In the genomic region with DNA sequence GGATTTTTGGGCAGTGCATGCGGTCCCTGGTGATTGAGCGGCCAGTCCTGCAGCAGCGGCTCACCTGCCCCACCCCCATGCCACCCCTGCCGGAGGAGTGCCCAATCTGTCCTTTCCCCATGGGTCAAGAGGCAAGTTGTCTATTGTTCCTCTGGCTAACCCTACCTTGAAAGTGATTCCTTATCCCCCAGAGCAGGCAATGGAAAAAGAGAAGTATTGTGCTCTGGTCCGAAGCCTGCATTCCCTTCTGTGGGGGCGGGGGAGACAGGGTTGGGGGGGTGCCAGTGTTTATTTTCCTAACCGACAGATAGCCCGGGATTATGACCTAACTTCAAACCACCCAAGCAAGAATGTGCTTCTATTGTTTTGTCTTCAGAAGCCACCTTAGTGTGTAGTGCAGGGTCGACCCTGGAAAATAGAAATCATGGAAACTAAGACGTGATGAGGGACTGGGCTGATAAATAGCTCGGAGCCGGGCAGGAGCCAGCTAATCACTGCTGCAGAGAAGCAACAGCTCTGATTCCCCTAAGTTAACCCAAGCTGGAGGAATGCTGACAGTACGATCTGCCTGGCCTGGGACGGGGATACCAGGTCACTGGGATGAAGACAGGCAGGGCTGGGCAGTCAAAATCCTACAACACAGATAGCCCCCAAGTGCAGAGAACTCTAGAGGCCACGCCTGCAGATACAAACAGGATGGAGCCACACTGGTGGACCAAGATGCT, we compare ENCODE assay signal across 19 cellular contexts. TPM values are rescaled to one million over a fixed set of nuclear protein-coding genes. Genes with fewer than 3 reads are reported as not detected.
DNase-seq lines count a peak whose midpoint lies in the region; ATAC-seq, FAIRE-seq and TF ChIP-seq lines count a peak whose summit lies in the region.
"Had no signal": no experiment of that assay in that cellular context is flagged by ENCODE, and none has a peak within 500 bp of the region (broad histone marks: within the 10 kb centered on the region; RNA-seq: fewer than 3 reads in every experiment).

No MANE protein-coding gene starts in this region.

- peaks cover 37% of the 10 kb centered on the region for H3K27me3 Mint-ChIP-seq in activated CD8-positive, alpha-beta T cell treated with anti-CD3 and anti-CD28 coated beads, Interleukin-2, amount 10 ng/mL, durations not matched to agents 7 days and 5 days (ENCODE audit: low read depth)

- no peak for FAIRE-seq in pancreas (lab: Jason Lieb, UNC)
- FAIRE-seq: GM12878 had no signal

- H3K4me3 ChIP-seq in brain microvascular endothelial cell (ENCODE audit: low read depth, low read length) (no peak overlapping the region), left ventricle myocardium inferior (peak overlapping the region; percentile 44), pancreas (no peak overlapping the region)
- H3K4me3 ChIP-seq: GM12878, left lung, psoas muscle had no signal

- no peaks in the 10 kb centered on the region for H3K9me3 ChIP-seq in left ventricle myocardium inferior (replicated peaks)
- no peaks in the 10 kb centered on the region for H3K9me3 ChIP-seq in pancreas
- H3K9me3 ChIP-seq: left lung, psoas muscle had no signal

- peak; percentile 99 for DNase-seq in Caki2 (ENCODE audit: low read depth)
- peak; percentile 5 for DNase-seq in brain microvascular endothelial cell
- no peak for DNase-seq in left ventricle myocardium inferior
- DNase-seq in pancreas: peak in 2 of 6 donors; percentile 28 to 33
- no peak for DNase-seq in KBM-7
- no peak for DNase-seq in hypothalamus (lab: John Stamatoyannopoulos, UW)
- no peak for DNase-seq in activated CD8-positive, alpha-beta T cell treated with anti-CD3 and anti-CD28 coated beads, Interleukin-2, amount 10 ng/mL, durations not matched to agents 7 days and 5 days
- DNase-seq: activated B cell treated with CpG ODN at 0.5 μM for 24 hours; CD8-positive, alpha-beta T cell; left lung; naive B cell; NCI-H1436 treated with DMSO at 0.1 percent for 48 hours; NCI-H345; psoas muscle; stimulated activated naive CD8-positive, alpha-beta T cell treated with anti-CD3 and anti-CD28 coated beads, Interleukin-15, amount 100 ng/mL, for 72 hours had no signal

- H3K27ac ChIP-seq in brain microvascular endothelial cell (no peak overlapping the region), left ventricle myocardium inferior (replicated peaks) (no peak overlapping the region), pancreas (peak overlapping the region in 2 of 4 donors; percentile 33 to 44)
- H3K27ac ChIP-seq: left lung, psoas muscle had no signal

- 9 to 15% methylated on average over 15 of the region's 15 CpGs for WGBS in pancreas, 2 donors

- H3K9me3 Mint-ChIP-seq in activated CD8-positive, alpha-beta T cell treated with anti-CD3 and anti-CD28 coated beads, Interleukin-2, amount 10 ng/mL, durations not matched to agents 7 days and 5 days (ENCODE audit: insufficient read depth): no peaks in the 10 kb centered on the region
- H3K9me3 Mint-ChIP-seq: activated B cell treated with CpG ODN at 0.5 μM for 24 hours; CD8-positive, alpha-beta T cell; dendritic cell treated with granulocyte-macrophage colony-stimulating factor and Interleukin-4, amounts not matched to agents 40 ng/mL and 50 ng/mL, for 4 days; stimulated activated naive CD8-positive, alpha-beta T cell treated with anti-CD3 and anti-CD28 coated beads, Interleukin-15, amount 100 ng/mL, for 72 hours had no signal

- POLR2A ChIA-PET in activated CD8-positive, alpha-beta T cell treated with anti-CD3 and anti-CD28 coated beads, Interleukin-2, amount 10 ng/mL, durations not matched to agents 7 days and 5 days (lab: Charles Lee): no interaction called here

- CTCF ChIA-PET in activated CD8-positive, alpha-beta T cell treated with anti-CD3 and anti-CD28 coated beads, Interleukin-2, amount 10 ng/mL, durations not matched to agents 7 days and 5 days (lab: Charles Lee): no interaction called here

- TF ChIP-seq CTCF in brain microvascular endothelial cell (IDR thresholded peaks at IDR 0.05; ENCODE audit: low read depth, low read length, missing control alignments): no peak
- no peak for TF ChIP-seq CTCF in left ventricle myocardium inferior (IDR thresholded peaks at IDR 0.05; ENCODE audit: borderline replicate concordance)
- no peak for TF ChIP-seq CTCF in pancreas (IDR thresholded peaks at IDR 0.05)

- H3K4me1 ChIP-seq in left ventricle myocardium inferior: peaks cover 7% of the 10 kb centered on the region
- no peaks in the 10 kb centered on the region for H3K4me1 ChIP-seq in pancreas
- H3K4me1 ChIP-seq: psoas muscle had no signal

- in situ Hi-C loops in Caki2 (cut with HindIII; ENCODE audit: low pct_unique_long_range_greater_than_20kb, low sequenced_read_pairs) (no loop called here), brain microvascular endothelial cell (cut with HindIII; ENCODE audit: low pct_ligation_motif_present, low sequenced_read_pairs) (no loop called here), KBM-7 (cut with MboI; ENCODE audit: low pct_unique_long_range_greater_than_20kb, low sequenced_read_pairs) (no loop called here)

- H3K36me3 ChIP-seq in brain microvascular endothelial cell (replicated peaks) (no peaks in the 10 kb centered on the region), left ventricle myocardium inferior (no peaks in the 10 kb centered on the region), pancreas (no peaks in the 10 kb centered on the region)
- H3K36me3 ChIP-seq: left lung had no signal

- no peaks in the 10 kb centered on the region for H3K36me3 Mint-ChIP-seq in activated CD8-positive, alpha-beta T cell treated with anti-CD3 and anti-CD28 coated beads, Interleukin-2, amount 10 ng/mL, durations not matched to agents 7 days and 5 days (ENCODE audit: low read depth)
- H3K36me3 Mint-ChIP-seq: CD8-positive, alpha-beta T cell; naive B cell had no signal

- H3K27me3 ChIP-seq in brain microvascular endothelial cell (replicated peaks) (peaks cover 2% of the 10 kb centered on the region), left ventricle myocardium inferior (ENCODE audit: low read depth) (peaks cover 69% of the 10 kb centered on the region), pancreas (no peaks in the 10 kb centered on the region)

- no peak overlapping the region for H3K4me3 Mint-ChIP-seq in activated CD8-positive, alpha-beta T cell treated with anti-CD3 and anti-CD28 coated beads, Interleukin-2, amount 10 ng/mL, durations not matched to agents 7 days and 5 days
- H3K4me3 Mint-ChIP-seq: activated B cell treated with CpG ODN at 0.5 μM for 24 hours; CD8-positive, alpha-beta T cell; dendritic cell treated with granulocyte-macrophage colony-stimulating factor and Interleukin-4, amounts not matched to agents 40 ng/mL and 50 ng/mL, for 4 days; naive B cell; stimulated activated naive CD8-positive, alpha-beta T cell treated with anti-CD3 and anti-CD28 coated beads, Interleukin-15, amount 100 ng/mL, for 72 hours had no signal

- ATAC-seq in pancreas (peak; percentile 18 to 65 (median 45)), HG02840 (IDR thresholded peaks at IDR 0.05; ENCODE audit: low FRiP score, unreplicated experiment) (no peak)
- ATAC-seq in activated CD8-positive, alpha-beta T cell treated with anti-CD3 and anti-CD28 coated beads, Interleukin-2, amount 10 ng/mL, durations not matched to agents 7 days and 5 days: no peak
- ATAC-seq: CD8-positive, alpha-beta T cell; esophagus mucosa; GM12878; left lung; psoas muscle; stimulated activated naive CD8-positive, alpha-beta T cell treated with anti-CD3 and anti-CD28 coated beads, Interleukin-15, amount 100 ng/mL, for 72 hours had no signal

- intact Hi-C loops in left ventricle myocardium inferior (cut with micrococcal nuclease): no loop called here
- intact Hi-C loops in pancreas (cut with DNase I): no loop called here

- H3K4me1 Mint-ChIP-seq in activated CD8-positive, alpha-beta T cell treated with anti-CD3 and anti-CD28 coated beads, Interleukin-2, amount 10 ng/mL, durations not matched to agents 7 days and 5 days (ENCODE audit: low read depth): peaks cover 4% of the 10 kb centered on the region
- H3K4me1 Mint-ChIP-seq: activated B cell treated with CpG ODN at 0.5 μM for 24 hours; naive B cell; stimulated activated naive CD8-positive, alpha-beta T cell treated with anti-CD3 and anti-CD28 coated beads, Interleukin-15, amount 100 ng/mL, for 72 hours had no signal

- H3K27ac Mint-ChIP-seq in activated CD8-positive, alpha-beta T cell treated with anti-CD3 and anti-CD28 coated beads, Interleukin-2, amount 10 ng/mL, durations not matched to agents 7 days and 5 days: no peak overlapping the region
- H3K27ac Mint-ChIP-seq: activated B cell treated with CpG ODN at 0.5 μM for 24 hours; CD8-positive, alpha-beta T cell; dendritic cell treated with granulocyte-macrophage colony-stimulating factor and Interleukin-4, amounts not matched to agents 40 ng/mL and 50 ng/mL, for 4 days; naive B cell; stimulated activated naive CD8-positive, alpha-beta T cell treated with anti-CD3 and anti-CD28 coated beads, Interleukin-15, amount 100 ng/mL, for 72 hours had no signal

RNA-seq across cellular contexts. Expression of a gene that starts 38.7 kb away (rescaled TPM):
- 228 and 323 TPM in 2 replicates for total RNA-seq in Caki2 (2014; rRNA removed; shearing (Covaris generic); ENCODE audit: low replicate concordance)
- total RNA-seq in left ventricle myocardium inferior: 148 TPM
- total RNA-seq in pancreas: 10 to 100 TPM; 59.7 to 75.1 (median 65.7) TPM
- polyA plus RNA-seq in pancreas: 10 to 100 TPM; 19.1 to 50.5 TPM
- 100 to 1,000 TPM; 106 to 114 TPM for total RNA-seq in activated CD8-positive, alpha-beta T cell treated with anti-CD3 and anti-CD28 coated beads, Interleukin-2, amount 10 ng/mL, durations not matched to agents 7 days and 5 days

Comparison
In these comparisons a context has a peak if more than half of its experiments do, and no peak if none do; other contexts are left out.
1. DNase-seq: peak in Caki2 (single experiment) and brain microvascular endothelial cell (single experiment); none in left ventricle myocardium inferior (single experiment), KBM-7 (single experiment), hypothalamus (0 of 51) and activated CD8-positive, alpha-beta T cell treated with anti-CD3 and anti-CD28 coated beads, Interleukin-2, amount 10 ng/mL, durations not matched to agents 7 days and 5 days (single experiment).
2. ATAC-seq: peak in pancreas (4 of 4); none in HG02840 (single experiment) and activated CD8-positive, alpha-beta T cell treated with anti-CD3 and anti-CD28 coated beads, Interleukin-2, amount 10 ng/mL, durations not matched to agents 7 days and 5 days (single experiment).